In genomic region chr10:37634351-37634880, GRCh38 we compare ENCODE assay signal across 27 cellular contexts.
"Had no signal": no experiment of that assay in that cellular context is flagged by ENCODE, and none has a peak within 500 bp of the region (broad histone marks: within the 10 kb centered on the region; RNA-seq: fewer than 3 reads in every experiment).

No MANE protein-coding gene starts in this region.

- H3K9me3 ChIP-seq: ovary, psoas muscle, right lobe of liver, testis, uterus had no signal

- H3K36me3 ChIP-seq: ovary, right lobe of liver, spleen, suprapubic skin, tibial artery, transverse colon, uterus had no signal

- H3K4me1 ChIP-seq: parathyroid adenoma, psoas muscle, right lobe of liver, spleen, suprapubic skin, testis, tibial artery, transverse colon, uterus had no signal

- H3K79me2 ChIP-seq: parathyroid adenoma had no signal

- H3K27me3 ChIP-seq: ovary, right lobe of liver, spleen, suprapubic skin, testis, tibial artery, transverse colon, uterus had no signal

- DNase-seq: naive B cell; naive thymus-derived CD8-positive, alpha-beta T cell; nephron progenitor cell; occipital lobe; ovary; psoas muscle; right cardiac atrium; right lobe of liver; spleen; stimulated activated CD4-positive, alpha-beta T cell treated with anti-CD3 and anti-CD28 coated beads, Interleukin-12 subunit alpha, Interleukin-12 subunit beta, amount 100 ng/mL, for 4 hours; stimulated activated CD4-positive, alpha-beta T cell treated with anti-CD3 and anti-CD28 coated beads, Interleukin-1b, Interleukin-23, amount 100 ng/mL, for 48 hours; stimulated activated CD4-positive, alpha-beta T cell treated with anti-CD3 and anti-CD28 coated beads, Interleukin-4, amount 100 ng/mL, for 1 hour; stimulated activated CD4-positive, alpha-beta T cell treated with anti-CD3 and anti-CD28 coated beads, Interleukin-4, amount 100 ng/mL, for 4 hours; stimulated activated CD8-positive, alpha-beta memory T cell treated with anti-CD3 and anti-CD28 coated beads, Interleukin-4, amount 100 ng/mL, for 48 hours; stimulated activated naive CD4-positive, alpha-beta T cell; stimulated activated naive CD8-positive, alpha-beta T cell treated with anti-CD3 and anti-CD28 coated beads, Interleukin-15, amount 100 ng/mL, for 72 hours; stimulated activated naive CD8-positive, alpha-beta T cell treated with anti-CD3 and anti-CD28 coated beads, Interleukin-15, Interleukin-2, amounts not matched to agents 100 U/mL and 50 U/mL, for 24 hours; substantia nigra; testis; tibial artery; transverse colon; uterus had no signal

- H3K27ac ChIP-seq: ovary, parathyroid adenoma, psoas muscle, right lobe of liver, skin epidermis, spleen, suprapubic skin, testis, tibial artery, transverse colon, uterus had no signal

- H3K9ac ChIP-seq: parathyroid adenoma had no signal

- H2AFZ ChIP-seq: parathyroid adenoma had no signal

- H3K4me3 ChIP-seq: ovary, psoas muscle, right lobe of liver, skin epidermis, smooth muscle cell, spleen, suprapubic skin, testis, tibial artery, transverse colon, uterus had no signal

- ATAC-seq: naive thymus-derived CD8-positive, alpha-beta T cell; psoas muscle; right cardiac atrium; stimulated activated memory B cell treated with anti-CD40 and anti-IgM and Interleukin-4, amounts not matched to agents 10 μg/mL and 1 μg/mL and 100 μg/mL, for 72 hours; stimulated activated naive CD8-positive, alpha-beta T cell treated with anti-CD3 and anti-CD28 coated beads, Interleukin-15, amount 100 ng/mL, for 72 hours; stimulated activated naive CD8-positive, alpha-beta T cell treated with anti-CD3 and anti-CD28 coated beads, Interleukin-15, Interleukin-2, amounts not matched to agents 100 U/mL and 50 U/mL, for 24 hours had no signal

- H3K4me2 ChIP-seq: smooth muscle cell had no signal
